Comparison of ENCODE assay signal across 1 cellular context in genomic region chr18:10490401-10491289, GRCh38.
TF ChIP-seq lines count a peak whose summit lies in the region.

No MANE protein-coding gene starts in this region.

TF ChIP-seq in WTC11, 78 proteins besides CTCF, POLR2A, EP300 and RAD21 (continued from another document):
- peak; percentile 34; the same call in 1 of the 2 replicates for TF ChIP-seq MAX (CRISPR knock-in tag; IDR thresholded peaks at IDR 0.05)
TF ChIP-seq in WTC11: peak in this region for 1.
